ENCODE assay signal across 21 cellular contexts in the genomic region with DNA sequence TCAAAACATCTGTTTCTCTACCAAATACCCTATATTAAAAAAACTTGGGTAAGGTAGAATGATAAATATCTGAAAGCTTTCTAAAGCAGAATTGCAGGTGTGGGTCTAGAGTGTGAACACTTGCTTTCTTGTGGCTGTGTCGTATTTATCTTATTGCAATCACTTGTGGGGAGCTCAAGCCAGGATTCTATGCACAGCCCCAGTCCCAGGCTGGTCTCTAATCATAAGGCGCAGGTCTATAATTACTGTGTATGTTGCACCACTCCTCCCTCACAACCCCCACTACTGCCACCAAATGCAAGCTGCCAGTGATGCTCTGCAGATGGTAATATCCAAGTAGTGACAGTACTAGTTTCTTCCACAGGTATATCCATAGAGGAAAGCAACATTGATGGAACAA.
"Had no signal": no experiment of that assay in that cellular context is flagged by ENCODE, and none has a peak within 500 bp of the region (broad histone marks: within the 10 kb centered on the region; RNA-seq: fewer than 3 reads in every experiment).

No MANE protein-coding gene starts in this region.

- H3K9me3 ChIP-seq: adrenal gland, ascending aorta, esophagus muscularis mucosa, pancreas, thyroid gland, upper lobe of right lung had no signal

- ATAC-seq: left ventricle myocardium superior; natural killer cell; pancreas; right cardiac atrium; stimulated activated naive CD8-positive, alpha-beta T cell treated with anti-CD3 and anti-CD28 coated beads, Interleukin-15, Interleukin-2, amounts not matched to agents 100 U/mL and 50 U/mL, for 24 hours; upper lobe of right lung had no signal

- H3K4me3 Mint-ChIP-seq: activated naive CD8-positive, alpha-beta T cell; mesothelial cell of epicardium; natural killer cell had no signal

- H3K27ac ChIP-seq: adrenal gland, ascending aorta, brain microvascular endothelial cell, esophagus muscularis mucosa, pancreas, thyroid gland, upper lobe of right lung had no signal

- H3K9me3 Mint-ChIP-seq: mesothelial cell of epicardium, natural killer cell had no signal

- H3K27me3 ChIP-seq: adrenal gland, ascending aorta, brain microvascular endothelial cell, thyroid gland, upper lobe of right lung had no signal

- H3K4me1 ChIP-seq: adrenal gland, ascending aorta, pancreas had no signal

- H3K36me3 ChIP-seq: adrenal gland, ascending aorta, brain microvascular endothelial cell, esophagus muscularis mucosa, pancreas, thyroid gland, upper lobe of right lung had no signal

- DNase-seq: adrenal gland; brain microvascular endothelial cell; caudate nucleus; effector memory CD4-positive, alpha-beta T cell; glutamatergic neuron; hypothalamus; left ventricle myocardium superior; mammary epithelial cell; natural killer cell; right cardiac atrium; stimulated activated CD4-positive, alpha-beta T cell treated with anti-CD3 and anti-CD28 coated beads, Interleukin-12 subunit alpha, Interleukin-12 subunit beta, amount 100 ng/mL, for 4 hours; stimulated activated CD4-positive, alpha-beta T cell treated with anti-CD3 and anti-CD28 coated beads, Interleukin-4, amount 100 ng/mL, for 4 hours; stimulated activated naive CD8-positive, alpha-beta T cell treated with anti-CD3 and anti-CD28 coated beads, Interleukin-15, Interleukin-2, amounts not matched to agents 100 U/mL and 50 U/mL, for 24 hours; substantia nigra; thyroid gland; upper lobe of right lung had no signal

- H3K27me3 Mint-ChIP-seq: activated naive CD8-positive, alpha-beta T cell had no signal

- H3K36me3 Mint-ChIP-seq: activated naive CD8-positive, alpha-beta T cell; mesothelial cell of epicardium; natural killer cell had no signal

- H3K4me3 ChIP-seq: adrenal gland, esophagus muscularis mucosa, pancreas, thyroid gland, upper lobe of right lung had no signal

- H3K27ac Mint-ChIP-seq: activated naive CD8-positive, alpha-beta T cell; mesothelial cell of epicardium; natural killer cell had no signal
